Comparison of ENCODE assay signal across 10 cellular contexts in genomic region chr22:44448271-44448780, GRCh38. TPM values are rescaled to one million over a fixed set of nuclear protein-coding genes. Genes with fewer than 3 reads are reported as not detected.
DNase-seq lines count a peak whose midpoint lies in the region; ATAC-seq, FAIRE-seq and TF ChIP-seq lines count a peak whose summit lies in the region.
"Had no signal": no experiment of that assay in that cellular context is flagged by ENCODE, and none has a peak within 500 bp of the region (broad histone marks: within the 10 kb centered on the region; RNA-seq: fewer than 3 reads in every experiment).

No MANE protein-coding gene starts in this region.

- H3K9me2 ChIP-seq in GM23248 (ENCODE audit: insufficient read depth): no peaks in the 10 kb centered on the region

- H3K4me3 Mint-ChIP-seq in H9: no peak overlapping the region
- H3K4me3 Mint-ChIP-seq: neural crest cell had no signal

- peak overlapping the region; percentile 48; the same call in 1 of the 2 replicates for H2AFZ ChIP-seq in GM23248
- no peak overlapping the region for H2AFZ ChIP-seq in H9 (ENCODE audit: low read length)
- no peak overlapping the region for H2AFZ ChIP-seq in HepG2 (ENCODE audit: low read length)

- H3K4ac ChIP-seq in H9 (ENCODE audit: low read depth, low read length): no peak overlapping the region

- FAIRE-seq in HepG2 (lab: Jason Lieb, UNC): no peak

- H3K4me2 ChIP-seq in GM23248 (ENCODE audit: unreplicated experiment) (peak overlapping the region; percentile 60), skeletal muscle satellite cell (ENCODE audit: low read length) (peak overlapping the region; percentile 60), H9 (ENCODE audit: insufficient read depth, insufficient read length, low read length) (no peak overlapping the region), HepG2 (ENCODE audit: low read depth, low read length) (no peak overlapping the region)

- H4K20me1 ChIP-seq in GM23248 (ENCODE audit: insufficient read depth): no peaks in the 10 kb centered on the region
- H4K20me1 ChIP-seq in H9 (ENCODE audit: control insufficient read depth, insufficient read depth, insufficient read length): peaks cover 3% of the 10 kb centered on the region
- no peaks in the 10 kb centered on the region; the same call in 1 of the 2 replicates for H4K20me1 ChIP-seq in HepG2 (ENCODE audit: insufficient read depth, low read length)

- no peaks in the 10 kb centered on the region for H3K36me3 ChIP-seq in GM23248 (ENCODE audit: low read depth)
- no peaks in the 10 kb centered on the region for H3K36me3 ChIP-seq in heart left ventricle
- H3K36me3 ChIP-seq in skeletal muscle satellite cell (ENCODE audit: insufficient read depth, low read length): no peaks in the 10 kb centered on the region
- H3K36me3 ChIP-seq in HepG2 (replicated peaks in 1 of 2; ENCODE audit: control insufficient read depth in 1 of 2, insufficient read depth in 2 of 2, low read length in 2 of 2): no peaks in the 10 kb centered on the region
- H3K36me3 ChIP-seq: cardiac muscle cell had no signal

- TF ChIP-seq EP300 in HepG2 (IDR thresholded peaks at IDR 0.05; ENCODE audit: low read depth in 2 of 2, low read length in 2 of 2) (no peak), HepG2 (CRISPR knock-in tag; IDR thresholded peaks at IDR 0.05; ENCODE audit: borderline replicate concordance) (no peak)

- no peaks in the 10 kb centered on the region for H3K23me2 ChIP-seq in H9 (ENCODE audit: insufficient read length, low read depth, low read length, poor library complexity, severe bottlenecking)

- DNase-seq in GM23248: peak; percentile 98
- DNase-seq in RPMI7951 (ENCODE audit: low read depth): peak; percentile 99
- peak; percentile 59 to 90 (median 78) for DNase-seq in heart left ventricle
- no peak for DNase-seq in NCI-H1694 treated with DMSO at 0.1 percent for 48 hours (lab: John Stamatoyannopoulos, UW)
- DNase-seq in H9: no peak
- DNase-seq in NCI-H524 treated with DMSO at 0.1 percent for 48 hours (lab: John Stamatoyannopoulos, UW): no peak
- no peak for DNase-seq in HepG2 (ENCODE audit: low spot score)

- no peak overlapping the region; the same call in 1 of the 2 replicates for H3K14ac ChIP-seq in H9 (ENCODE audit: insufficient read depth, low read length)

- intact Hi-C loops in heart left ventricle (cut with DNase I) (loop anchor here in 2 of 10 donors (5.0 to 10.0 kb wide), 2 partner anchors 36 to 74 kb away; no protein-coding TSS in a partner anchor), HepG2 (cut with micrococcal nuclease; ENCODE audit: unreplicated experiment) (no loop called here)

- H2BK12ac ChIP-seq in H9 (ENCODE audit: insufficient read length, low read depth, low read length): no peak overlapping the region

- peak overlapping the region; percentile 72 for H3K9ac ChIP-seq in GM23248
- peak overlapping the region; percentile 10 for H3K9ac ChIP-seq in skeletal muscle satellite cell (ENCODE audit: low read depth, low read length)
- no peak overlapping the region for H3K9ac ChIP-seq in H9 (ENCODE audit: extremely low read depth, insufficient read length, low read length)
- H3K9ac ChIP-seq in HepG2 (ENCODE audit: insufficient read depth, low read depth, low read length): no peak overlapping the region

- H2BK120ac ChIP-seq in H9 (ENCODE audit: low read depth, low read length, poor library complexity, severe bottlenecking): no peak overlapping the region

- peaks cover 4 to 5% of the 10 kb centered on the region in 2 experiments; a peak in 4 of 5 replicates for H3K9me3 Mint-ChIP-seq in H9
- H3K9me3 Mint-ChIP-seq: neural crest cell had no signal

- H2BK5ac ChIP-seq in H9 (ENCODE audit: insufficient read length, low read length): no peak overlapping the region

- no peak for TF ChIP-seq RAD21 in HepG2 (CRISPR knock-in tag; IDR thresholded peaks at IDR 0.05)

- H3K79me1 ChIP-seq in H9 (ENCODE audit: insufficient read depth, low read depth, low read length, poor library complexity, severe bottlenecking): no peaks in the 10 kb centered on the region

- no peak overlapping the region for H3T11ph ChIP-seq in H9 (ENCODE audit: low read length)

- WGBS in GM23248 (ENCODE audit: low coverage in 1 of 2, low lambda C conversion rate in 2 of 2, missing lambda C conversion rate in 2 of 2), 2 experiments: 1% methylated on average over 14 of the region's 14 CpGs
- 39 to 52% (median 46%) methylated on average over 13 to 14 of the region's 14 CpGs for WGBS in heart left ventricle, 4 donors
- no CpG with 5 or more reads among the region's 14 CpGs for whole genome bisulfite sequencing in H9 (ENCODE audit: extremely low coverage, insufficient read length, low lambda C conversion rate)
- WGBS in HepG2 (ENCODE audit: low lambda C conversion rate): 33% methylated on average over 6 of the region's 14 CpGs

- in situ Hi-C loops in GM23248 (cut with MboI): no loop called here
- in situ Hi-C loops in HepG2 (cut with HindIII; ENCODE audit: extremely low pct_ligation_motif_present, low pct_unique_long_range_greater_than_20kb): no loop called here

- POLR2A ChIA-PET in HepG2 (lab: Yijun Ruan, JAX): no interaction called here

- peaks cover 20% of the 10 kb centered on the region for H3F3A ChIP-seq in GM23248 (ENCODE audit: insufficient read depth)

- no peak overlapping the region for H3K4me3 ChIP-seq in GM23248
- H3K4me3 ChIP-seq in heart left ventricle: no peak overlapping the region
- no peak overlapping the region for H3K4me3 ChIP-seq in skeletal muscle satellite cell (ENCODE audit: low read length)
- no peak overlapping the region for H3K4me3 ChIP-seq in HepG2 (replicated peaks in 1 of 3; ENCODE audit: insufficient read depth in 1 of 3, low read depth in 2 of 3, low read length in 3 of 3)
- H3K4me3 ChIP-seq: cardiac muscle cell had no signal

- peaks cover 0 to 4% (median 3%) of the 10 kb centered on the region in 3 experiments; a peak in 1 of 7 replicates for H3K36me3 Mint-ChIP-seq in H9 (ENCODE audit: insufficient read depth in 1 of 3, low read depth in 3 of 3)

- H3K4me1 ChIP-seq in GM23248 (ENCODE audit: insufficient read depth): peaks cover 21% of the 10 kb centered on the region
- H3K4me1 ChIP-seq in heart left ventricle: peaks cover 0 to 20% (median 11%) of the 10 kb centered on the region in 12 donors
- peaks cover 24% of the 10 kb centered on the region for H3K4me1 ChIP-seq in skeletal muscle satellite cell (ENCODE audit: control insufficient read depth, insufficient read depth, low read length)
- H3K4me1 ChIP-seq in H9 (ENCODE audit: insufficient read depth, low read length): no peaks in the 10 kb centered on the region
- H3K4me1 ChIP-seq in HepG2 (ENCODE audit: insufficient read depth, low read length): no peaks in the 10 kb centered on the region

- peak overlapping the region; percentile 96 for H3K27ac ChIP-seq in GM23248
- H3K27ac ChIP-seq in heart left ventricle: no peak overlapping the region
- no peak overlapping the region for H3K27ac ChIP-seq in H9 (ENCODE audit: insufficient read length, low read depth, low read length)
- H3K27ac ChIP-seq in HepG2 (ENCODE audit: extremely low read length, insufficient read depth, low read length): no peak overlapping the region
- H3K27ac ChIP-seq: cardiac muscle cell had no signal

- BruUV-seq in HepG2 (replicated peaks; lab: Mats Ljungman, UMichigan): no TSS peak

- peaks cover 8 to 17% of the 10 kb centered on the region in 2 experiments for H3K4me1 Mint-ChIP-seq in H9
- H3K4me1 Mint-ChIP-seq: neural crest cell had no signal

- H3K27me3 ChIP-seq in GM23248 (replicated peaks; ENCODE audit: insufficient read depth) (no peaks in the 10 kb centered on the region), heart left ventricle (no peaks in the 10 kb centered on the region), skeletal muscle satellite cell (ENCODE audit: control insufficient read depth, insufficient read depth, low read length) (peaks cover 5% of the 10 kb centered on the region), H9 (ENCODE audit: insufficient read depth, low read length) (no peaks in the 10 kb centered on the region), HepG2 (ENCODE audit: control insufficient read depth in 1 of 2, insufficient read depth in 2 of 2, low read length in 2 of 2) (peaks cover 5 to 22% of the 10 kb centered on the region in 2 experiments; a peak in 4 of 5 replicates)
- H3K27me3 ChIP-seq: cardiac muscle cell had no signal

- no peak overlapping the region for H4K5ac ChIP-seq in H9 (ENCODE audit: insufficient read length, low read depth, low read length)

- H3K23ac ChIP-seq in H9 (ENCODE audit: insufficient read length, low read depth, low read length): no peak overlapping the region

- CTCF ChIA-PET in HepG2 (lab: Yijun Ruan, JAX; ENCODE audit: low intra/inter-chr PET ratio, low total read pairs): no interaction called here

- H3K27ac Mint-ChIP-seq in H9: no peak overlapping the region; a peak in 1 of 7 replicates

- no peak overlapping the region for H2BK15ac ChIP-seq in H9 (ENCODE audit: low read depth, low read length)

- H3K9me3 ChIP-seq in GM23248 (ENCODE audit: low read depth) (no peaks in the 10 kb centered on the region), heart left ventricle (peaks cover 0 to 10% (median 1%) of the 10 kb centered on the region in 12 donors), skeletal muscle satellite cell (replicated peaks; ENCODE audit: low read length) (no peaks in the 10 kb centered on the region), H9 (ENCODE audit: control insufficient read depth, low read depth, low read length) (no peaks in the 10 kb centered on the region), HepG2 (ENCODE audit: low read length) (no peaks in the 10 kb centered on the region)

- ATAC-seq in heart left ventricle (peak; percentile 72 to 98 (median 86)), HepG2 (no peak)

- H3K18ac ChIP-seq in H9 (ENCODE audit: insufficient read length, low read depth, low read length): no peak overlapping the region

- no peak overlapping the region for H4K8ac ChIP-seq in H9 (replicated peaks; ENCODE audit: insufficient read length, low read depth, low read length)

- H2BK20ac ChIP-seq in H9 (ENCODE audit: low read depth, low read length, poor library complexity, severe bottlenecking): no peak overlapping the region

- TF ChIP-seq POLR2A in heart left ventricle (IDR thresholded peaks at IDR 0.05): no peak
- TF ChIP-seq POLR2A in HepG2 (IDR thresholded peaks at IDR 0.05; ENCODE audit: insufficient read depth in 1 of 2, low read depth in 2 of 2, low read length in 2 of 2): no peak

- H3K27me3 Mint-ChIP-seq in H9 (ENCODE audit: low read depth): peaks cover 11% of the 10 kb centered on the region

- no peak overlapping the region for H3K56ac ChIP-seq in H9 (ENCODE audit: insufficient read length, low read depth, low read length)

- no peak overlapping the region for H4K91ac ChIP-seq in H9 (ENCODE audit: insufficient read length, low read depth, low read length)

- H2AK5ac ChIP-seq in H9 (ENCODE audit: insufficient read length, low read length): no peak overlapping the region

- TF ChIP-seq CTCF in heart left ventricle (IDR thresholded peaks at IDR 0.05): no peak
- no peak for TF ChIP-seq CTCF in H9 (conservative IDR thresholded peaks at IDR 0.05)
- TF ChIP-seq CTCF in HepG2 (CRISPR knock-in tag; IDR thresholded peaks at IDR 0.05): no peak

- H3K79me2 ChIP-seq in GM23248 (ENCODE audit: insufficient read depth) (no peaks in the 10 kb centered on the region), H9 (ENCODE audit: insufficient read depth, low read length) (no peaks in the 10 kb centered on the region), HepG2 (ENCODE audit: insufficient read depth, low read length) (no peaks in the 10 kb centered on the region)

RNA-seq across cellular contexts. Expression of gene RTL6, which starts 49.7 kb away (rescaled TPM):
- total RNA-seq in GM23248 (2014; rRNA removed; shearing (Covaris generic)): 25.9 and 28.1 TPM in 2 replicates
- 15.6 and 16.0 TPM in 2 replicates for polyA plus RNA-seq in GM23248 (2016; fragmentation: Nextera tagmentation; extraction: Ambion mirVana)
- total RNA-seq in RPMI7951 (2014; rRNA removed; shearing (Covaris generic)): 14.2 and 16.6 TPM in 2 replicates
- 10 to 100 TPM; 23.2 to 34.8 (median 27.0) TPM for total RNA-seq in heart left ventricle
- polyA plus RNA-seq in heart left ventricle: 10 to 100 TPM in 1 of 2 donors, 1 to 10 TPM in 1; 4.2 to 44.0 TPM
- 16.5 and 17.7 TPM in 2 replicates for total RNA-seq in skeletal muscle satellite cell (2012; rRNA removed)
- total RNA-seq in H9 (2021): 30.8 and 31.1 TPM in 2 replicates
- not detected in 2 replicates for total RNA-seq in HepG2 (2016; rRNA removed; fragmentation: Illumina TruSeq; extraction: Trizol)
- total RNA-seq in HepG2 (2016; cell fraction: cytosol; rRNA removed; fragmentation: Illumina TruSeq; extraction: Trizol; ENCODE audit: low read depth): not detected in 2 replicates
- total RNA-seq in HepG2 (2016; cell fraction: insoluble cytoplasmic fraction; rRNA removed; fragmentation: Illumina TruSeq; extraction: Trizol): not detected in 2 replicates
- total RNA-seq in HepG2 (2016; cell fraction: membrane; rRNA removed; fragmentation: Illumina TruSeq; extraction: Trizol): not detected in 2 replicates
- total RNA-seq in HepG2 (2016; cell fraction: nucleus; rRNA removed; fragmentation: Illumina TruSeq; extraction: Trizol): not detected in 2 replicates
- not detected in 2 replicates for polyA plus RNA-seq in HepG2 (2011; rRNA removed)
- not detected in 2 replicates for polyA plus RNA-seq in HepG2 (2011; cell fraction: cytosol; rRNA removed)
- not detected in 2 replicates for polyA plus RNA-seq in HepG2 (2011; cell fraction: nucleus; rRNA removed)
- not detected in 2 replicates for polyA plus RNA-seq in HepG2 (2012)
- not detected in 2 replicates for polyA plus RNA-seq in HepG2 (2016; cell fraction: cytosol; fragmentation: Illumina TruSeq; extraction: Trizol; ENCODE audit: low read depth)
- not detected in 2 replicates for polyA plus RNA-seq in HepG2 (2016; cell fraction: insoluble cytoplasmic fraction; fragmentation: Illumina TruSeq; extraction: Trizol; ENCODE audit: low read depth)
- polyA plus RNA-seq in HepG2 (2016; cell fraction: membrane; fragmentation: Illumina TruSeq; extraction: Trizol; ENCODE audit: low read depth): not detected in 2 replicates
- not detected in 2 replicates for polyA plus RNA-seq in HepG2 (2016; cell fraction: nucleus; fragmentation: Illumina TruSeq; extraction: Trizol; ENCODE audit: insufficient read depth, low read depth)
- polyA minus RNA-seq in HepG2 (2011; rRNA and poly(A)+ RNA removed; ENCODE audit: low replicate concordance): 75.9 TPM in 1 of 2 replicates, not detected in the other
- polyA minus RNA-seq in HepG2 (2011; cell fraction: cytosol; rRNA and poly(A)+ RNA removed): 0.20 and 0.62 TPM in 2 replicates
- 0.25 and 0.26 TPM in 2 replicates for polyA minus RNA-seq in HepG2 (2011; cell fraction: nucleus; rRNA and poly(A)+ RNA removed)

Comparison
In these comparisons a context has a peak if more than half of its experiments do, and no peak if none do; other contexts are left out.
1. DNase-seq: peak in GM23248 (single experiment), RPMI7951 (single experiment) and heart left ventricle (5 of 5); none in NCI-H1694 treated with DMSO at 0.1 percent for 48 hours (single experiment), H9 (single experiment), NCI-H524 treated with DMSO at 0.1 percent for 48 hours (single experiment) and HepG2 (single experiment).
2. H3K4me2 ChIP-seq: peak in GM23248 (single experiment) and skeletal muscle satellite cell (single experiment); none in H9 (single experiment) and HepG2 (single experiment).
3. H3K9ac ChIP-seq: peak in GM23248 (single experiment) and skeletal muscle satellite cell (single experiment); none in H9 (single experiment) and HepG2 (single experiment).
4. RNA of gene RTL6, which starts 49.7 kb away (total RNA-seq): 30.8 to 31.1 TPM in H9, 23.2 to 34.8 TPM in heart left ventricle, 25.9 to 28.1 TPM in GM23248 and 14.2 to 16.6 TPM in RPMI7951; not detected in HepG2; every median in the first group is over 10 times any median in the second.